ENCODE assay signal across 9 cellular contexts in the genomic region with DNA sequence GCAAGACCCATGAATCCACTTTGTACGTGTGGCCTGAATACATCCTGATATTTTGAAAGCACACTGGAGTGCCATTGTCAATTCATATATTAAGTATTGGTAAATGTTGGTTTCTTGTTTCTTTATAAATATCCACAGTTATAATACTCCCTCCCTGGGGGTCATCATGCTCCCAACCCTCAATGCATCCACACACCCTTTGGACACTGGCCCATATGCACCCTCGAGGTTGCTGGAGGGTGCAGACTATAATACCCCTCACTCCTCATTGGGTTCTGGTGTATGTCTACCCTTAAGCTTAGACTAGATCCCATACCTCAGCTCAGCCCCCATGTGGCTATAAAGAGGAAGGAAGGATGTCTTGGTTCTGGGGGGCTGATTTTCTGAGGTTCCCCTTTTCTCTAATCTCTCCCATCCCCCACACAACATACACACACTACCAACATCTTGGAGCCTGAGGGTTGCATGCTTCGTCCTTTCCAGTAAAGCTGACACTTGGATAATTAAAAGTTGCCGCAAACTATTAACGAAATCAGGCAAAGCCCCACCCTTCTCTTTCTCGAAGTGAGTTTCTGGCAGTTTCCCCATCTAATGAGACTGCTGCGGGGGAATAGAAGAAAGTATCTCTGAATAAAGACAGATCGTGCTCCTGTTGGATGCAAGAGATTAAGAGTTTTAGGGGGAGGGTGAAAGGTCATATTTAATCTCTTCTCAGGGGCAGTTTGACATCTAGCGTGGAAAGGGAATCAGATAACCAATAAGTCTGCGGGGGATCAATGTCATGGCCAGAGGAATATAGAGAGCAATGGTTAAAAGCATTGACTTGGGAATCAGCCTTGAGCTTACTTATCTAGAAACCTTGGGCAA. TPM values are rescaled to one million over a fixed set of nuclear protein-coding genes. Genes with fewer than 3 reads are reported as not detected.
A peak's percentile ranks its signal among the peaks of the same experiment; 100 is the strongest.
DNase-seq lines count a peak whose midpoint lies in the region; ATAC-seq and TF ChIP-seq lines count a peak whose summit lies in the region.
"Had no signal": no experiment of that assay in that cellular context is flagged by ENCODE, and none has a peak within 500 bp of the region (broad histone marks: within the 10 kb centered on the region; RNA-seq: fewer than 3 reads in every experiment).

No MANE protein-coding gene starts in this region.

- H3K27me3 Mint-ChIP-seq in activated T-helper 1 cell treated with anti-CD3 and anti-CD28 coated beads, Interleukin-12 subunit alpha, Interleukin-12 subunit beta, Interleukin-2, Interleukin-4 antibody, amounts not matched to agents 30 ng/mL and 10 ng/mL and 1 ng/mL, durations not matched to agents 14 hours and 24 hours and 36 hours (ENCODE audit: insufficient read depth): no peaks in the 10 kb centered on the region
- H3K27me3 Mint-ChIP-seq in naive thymus-derived CD8-positive, alpha-beta T cell: no peaks in the 10 kb centered on the region

- peak overlapping the region; percentile 83 for H3K27ac Mint-ChIP-seq in activated T-helper 1 cell treated with anti-CD3 and anti-CD28 coated beads, Interleukin-12 subunit alpha, Interleukin-12 subunit beta, Interleukin-2, Interleukin-4 antibody, amounts not matched to agents 30 ng/mL and 10 ng/mL and 1 ng/mL, durations not matched to agents 14 hours and 24 hours and 36 hours
- peak overlapping the region; percentile 72 to 99 (median 86) for H3K27ac Mint-ChIP-seq in naive thymus-derived CD8-positive, alpha-beta T cell

- H3K4me3 Mint-ChIP-seq in activated T-helper 1 cell treated with anti-CD3 and anti-CD28 coated beads, Interleukin-12 subunit alpha, Interleukin-12 subunit beta, Interleukin-2, Interleukin-4 antibody, amounts not matched to agents 30 ng/mL and 10 ng/mL and 1 ng/mL, durations not matched to agents 14 hours and 24 hours and 36 hours: peak overlapping the region; percentile 61
- peak overlapping the region in 9 of 10 donors; percentile 26 to 76 (median 49) for H3K4me3 Mint-ChIP-seq in naive thymus-derived CD8-positive, alpha-beta T cell

- intact Hi-C loops in activated T-helper 1 cell treated with anti-CD3 and anti-CD28 coated beads, Interleukin-12 subunit alpha, Interleukin-12 subunit beta, Interleukin-2, Interleukin-4 antibody, amounts not matched to agents 30 ng/mL and 10 ng/mL and 1 ng/mL, durations not matched to agents 14 hours and 24 hours and 36 hours (cut with micrococcal nuclease): no loop called here
- intact Hi-C loops in colonic mucosa (cut with DNase I): no loop called here
- intact Hi-C loops in breast epithelium (cut with DNase I; ENCODE audit: low total_unique reads): loop anchor here (10.0 kb wide), 1 partner anchor 153 kb away; no protein-coding TSS in a partner anchor

- DNase-seq in GDM1 (lab: John Stamatoyannopoulos, UW) (peak; percentile 85), MV-4-11 (lab: John Stamatoyannopoulos, UW) (peak; percentile 93), colonic mucosa (no peak), breast epithelium (ENCODE audit: low spot score in 2 of 2) (no peak)
- no peak for DNase-seq in activated T-helper 1 cell treated with anti-CD3 and anti-CD28 coated beads, Interleukin-12 subunit alpha, Interleukin-12 subunit beta, Interleukin-2, Interleukin-4 antibody, amounts not matched to agents 30 ng/mL and 10 ng/mL and 1 ng/mL, durations not matched to agents 14 hours and 24 hours and 36 hours (ENCODE audit: low spot score)
- no peak for DNase-seq in naive thymus-derived CD8-positive, alpha-beta T cell
- DNase-seq: amniotic stem cell, posterior cingulate gyrus had no signal

- ATAC-seq in naive thymus-derived CD8-positive, alpha-beta T cell: no peak
- ATAC-seq in GM18517 (IDR thresholded peaks at IDR 0.05; ENCODE audit: unreplicated experiment): no peak

- H3K4me1 ChIP-seq in colonic mucosa: no peaks in the 10 kb centered on the region
- H3K4me1 ChIP-seq in breast epithelium: peaks cover 0 to 6% of the 10 kb centered on the region in 2 donors

- H3K27ac ChIP-seq in colonic mucosa (no peak overlapping the region), breast epithelium (no peak overlapping the region)

- no peaks in the 10 kb centered on the region for H3K9me3 Mint-ChIP-seq in activated T-helper 1 cell treated with anti-CD3 and anti-CD28 coated beads, Interleukin-12 subunit alpha, Interleukin-12 subunit beta, Interleukin-2, Interleukin-4 antibody, amounts not matched to agents 30 ng/mL and 10 ng/mL and 1 ng/mL, durations not matched to agents 14 hours and 24 hours and 36 hours
- H3K9me3 Mint-ChIP-seq in naive thymus-derived CD8-positive, alpha-beta T cell: no peaks in the 10 kb centered on the region

- peaks cover 79% of the 10 kb centered on the region for H3K4me1 Mint-ChIP-seq in activated T-helper 1 cell treated with anti-CD3 and anti-CD28 coated beads, Interleukin-12 subunit alpha, Interleukin-12 subunit beta, Interleukin-2, Interleukin-4 antibody, amounts not matched to agents 30 ng/mL and 10 ng/mL and 1 ng/mL, durations not matched to agents 14 hours and 24 hours and 36 hours (ENCODE audit: low read depth)
- H3K4me1 Mint-ChIP-seq in naive thymus-derived CD8-positive, alpha-beta T cell: peaks cover 40 to 81% (median 70%) of the 10 kb centered on the region in 4 donors

- POLR2A ChIA-PET in naive thymus-derived CD8-positive, alpha-beta T cell (lab: Charles Lee): interaction anchor here (1.0 to 11.2 kb wide), 6 partner anchors 10 to 153 kb away, joined by 6 to 205 read pairs (median 13); no protein-coding TSS in a partner anchor

- H3K27me3 ChIP-seq in colonic mucosa (no peaks in the 10 kb centered on the region), breast epithelium (no peaks in the 10 kb centered on the region)

- TF ChIP-seq CTCF in colonic mucosa (IDR thresholded peaks at IDR 0.05) (no peak), breast epithelium (IDR thresholded peaks at IDR 0.05) (no peak)

- TF ChIP-seq POLR2A in breast epithelium (IDR thresholded peaks at IDR 0.05): no peak

- no peaks in the 10 kb centered on the region for H3K9me3 ChIP-seq in colonic mucosa
- H3K9me3 ChIP-seq in breast epithelium: no peaks in the 10 kb centered on the region

- H3K9ac ChIP-seq in colonic mucosa (ENCODE audit: low read depth in 2 of 2, low read length in 2 of 2): no peak overlapping the region

- peaks cover 51% of the 10 kb centered on the region for H3K36me3 Mint-ChIP-seq in activated T-helper 1 cell treated with anti-CD3 and anti-CD28 coated beads, Interleukin-12 subunit alpha, Interleukin-12 subunit beta, Interleukin-2, Interleukin-4 antibody, amounts not matched to agents 30 ng/mL and 10 ng/mL and 1 ng/mL, durations not matched to agents 14 hours and 24 hours and 36 hours (ENCODE audit: low read depth)
- peaks cover 23 to 43% (median 30%) of the 10 kb centered on the region in 3 donors for H3K36me3 Mint-ChIP-seq in naive thymus-derived CD8-positive, alpha-beta T cell

- H3K4me3 ChIP-seq in colonic mucosa (no peak overlapping the region), breast epithelium (no peak overlapping the region)

- H3K36me3 ChIP-seq in colonic mucosa (peaks cover 13% of the 10 kb centered on the region), breast epithelium (no peaks in the 10 kb centered on the region)

RNA-seq across cellular contexts. Expression of gene PIM1, which starts 7.4 kb away (rescaled TPM):
- 182 and 192 TPM in 2 replicates for total RNA-seq in activated T-helper 1 cell treated with anti-CD3 and anti-CD28 coated beads, Interleukin-12 subunit alpha, Interleukin-12 subunit beta, Interleukin-2, Interleukin-4 antibody, amounts not matched to agents 30 ng/mL and 10 ng/mL and 1 ng/mL, durations not matched to agents 14 hours and 24 hours and 36 hours
- 10 to 100 TPM; 79.3 to 80.5 TPM for total RNA-seq in naive thymus-derived CD8-positive, alpha-beta T cell
- polyA plus RNA-seq in naive thymus-derived CD8-positive, alpha-beta T cell: 100 to 1,000 TPM; 106 to 196 (median 182) TPM
- 10 to 100 TPM; 15.6 to 26.2 TPM for total RNA-seq in colonic mucosa
- 10 to 100 TPM; 17.4 to 56.0 (median 31.6) TPM for total RNA-seq in breast epithelium

Comparison
In these comparisons a context has a peak if more than half of its experiments do, and no peak if none do; other contexts are left out.
1. DNase-seq: peak in GDM1 (single experiment) and MV-4-11 (single experiment); none in activated T-helper 1 cell treated with anti-CD3 and anti-CD28 coated beads, Interleukin-12 subunit alpha, Interleukin-12 subunit beta, Interleukin-2, Interleukin-4 antibody, amounts not matched to agents 30 ng/mL and 10 ng/mL and 1 ng/mL, durations not matched to agents 14 hours and 24 hours and 36 hours (single experiment), naive thymus-derived CD8-positive, alpha-beta T cell (0 of 10), colonic mucosa (single experiment) and breast epithelium (0 of 2).